Comparison of ENCODE assay signal across 35 cellular contexts in genomic region chr5:120788481-120788880, GRCh38.
DNase-seq lines count a peak whose midpoint lies in the region; ATAC-seq, FAIRE-seq and TF ChIP-seq lines count a peak whose summit lies in the region.
"Had no signal": no experiment of that assay in that cellular context is flagged by ENCODE, and none has a peak within 500 bp of the region (broad histone marks: within the 10 kb centered on the region; RNA-seq: fewer than 3 reads in every experiment).

No MANE protein-coding gene starts in this region.

- no peak for ATAC-seq in K562
- ATAC-seq in GM19035 (IDR thresholded peaks at IDR 0.05; ENCODE audit: unreplicated experiment) = no peak
- ATAC-seq: A549; CD8-positive, alpha-beta T cell had no signal

- H2AK5ac ChIP-seq in trophoblast cell (ENCODE audit: low read length) = no peak overlapping the region

- 0% methylated on average over 1 of the region's 1 CpG for WGBS in K562 (ENCODE audit: insufficient coverage, low coverage, missing lambda C conversion rate)
- WGBS in trophoblast cell (ENCODE audit: extremely low coverage, insufficient coverage, insufficient read length) = no CpG with 5 or more reads among the region's 1 CpG

- no peak for TF ChIP-seq EP300 in K562 (IDR thresholded peaks at IDR 0.05; ENCODE audit: low read length)

- TF ChIP-seq CTCF in K562 (IDR thresholded peaks at IDR 0.05 in 2 of 3, conservative IDR thresholded peaks at IDR 0.05 in 1 of 3; ENCODE audit: insufficient read depth in 2 of 3, low read depth in 1 of 3, low read length in 3 of 3) (no peak), bronchial epithelial cell (IDR thresholded peaks at IDR 0.05; ENCODE audit: insufficient read depth, low read length, severe bottlenecking) (no peak), epithelial cell of esophagus (IDR thresholded peaks at IDR 0.05; ENCODE audit: insufficient read depth, low read depth, low read length, missing control alignments) (no peak)

- H4K12ac ChIP-seq in trophoblast cell (ENCODE audit: low read depth, low read length) = no peak overlapping the region

- H3K23ac ChIP-seq in trophoblast cell (ENCODE audit: low read length) = no peak overlapping the region

- no peak overlapping the region for H4K8ac ChIP-seq in trophoblast cell (ENCODE audit: low read depth, low read length)

- no peak overlapping the region for H4K91ac ChIP-seq in trophoblast cell (ENCODE audit: low read depth, low read length)

- no peaks in the 10 kb centered on the region for H3K79me1 ChIP-seq in trophoblast cell (ENCODE audit: low read length)

- H2AFZ ChIP-seq in K562 (ENCODE audit: low read depth, low read length) = no peak overlapping the region
- no peak overlapping the region for H2AFZ ChIP-seq in trophoblast cell (ENCODE audit: insufficient read depth, low read length, poor library complexity)

- H3K9ac ChIP-seq in K562 (ENCODE audit: insufficient read depth in 1 of 2, low read depth in 2 of 2, low read length in 2 of 2) (no peak overlapping the region), trophoblast cell (ENCODE audit: low read length) (no peak overlapping the region)
- H3K9ac ChIP-seq: BLaER1; BLaER1 treated with 17β-estradiol and CSF1 and Interleukin-3, amounts not matched to agents 10 nM and 100 nM had no signal

- no peaks in the 10 kb centered on the region for H3K9me1 ChIP-seq in K562 (ENCODE audit: control insufficient read depth, insufficient read depth, low read length)

- no peak overlapping the region for H2BK5ac ChIP-seq in trophoblast cell (ENCODE audit: low read depth, low read length, poor library complexity)

- H3K27me3 ChIP-seq in K562 (ENCODE audit: control insufficient read depth in 2 of 2, insufficient read depth in 2 of 2, low read length in 2 of 2) (no peaks in the 10 kb centered on the region), bronchial epithelial cell (ENCODE audit: control insufficient read depth, insufficient read depth, low read length) (no peaks in the 10 kb centered on the region), trophoblast cell (ENCODE audit: insufficient read depth, low read length) (no peaks in the 10 kb centered on the region)
- H3K27me3 ChIP-seq: BE2C; BLaER1; BLaER1 treated with 17β-estradiol and CSF1 and Interleukin-3, amounts not matched to agents 10 nM and 100 nM had no signal

- H4K20me1 ChIP-seq in K562 (replicated peaks; ENCODE audit: control insufficient read depth, insufficient read depth, low read length) = no peaks in the 10 kb centered on the region
- H4K20me1 ChIP-seq: BLaER1; BLaER1 treated with 17β-estradiol and CSF1 and Interleukin-3, amounts not matched to agents 10 nM and 100 nM had no signal

- no peaks in the 10 kb centered on the region for H3K36me3 ChIP-seq in K562 (ENCODE audit: control insufficient read depth, insufficient read depth, low read length)
- no peaks in the 10 kb centered on the region for H3K36me3 ChIP-seq in bronchial epithelial cell (ENCODE audit: control insufficient read depth, insufficient read depth, low read length)
- H3K36me3 ChIP-seq in trophoblast cell (ENCODE audit: control insufficient read depth in 1 of 2, insufficient read depth in 2 of 2, low read length in 2 of 2) = no peaks in the 10 kb centered on the region
- H3K36me3 ChIP-seq: BE2C; BLaER1; BLaER1 treated with 17β-estradiol and CSF1 and Interleukin-3, amounts not matched to agents 10 nM and 100 nM had no signal

- DNase-seq in K562 (ENCODE audit: extremely low read depth in 1 of 4, low spot score in 3 of 4) = no peak
- peak; percentile 20 for DNase-seq in bronchial epithelial cell (ENCODE audit: low read depth)
- peak; percentile 65 for DNase-seq in epithelial cell of esophagus (ENCODE audit: low read depth)
- DNase-seq in trophoblast cell = peak; percentile 39 to 87
- no peak for DNase-seq in SIG-M5 treated with dmso at 0.1 percent for 504 hours (lab: John Stamatoyannopoulos, UW; ENCODE audit: unreplicated experiment)
- DNase-seq in midbrain (lab: John Stamatoyannopoulos, UW) = no peak
- no peak for DNase-seq in activated effector memory CD4-positive, alpha-beta T cell treated with anti-CD3 and anti-CD28 coated beads, Interleukin-2, amount 50 U/mL, for 16 hours
- DNase-seq: 8988T; ACHN; AML-193; BE2C; C1 segment of cervical spinal cord; Caco-2; Calu3; CD4-positive, alpha-beta memory T cell; CD4-positive, alpha-beta T cell; CD4-positive, CD25-positive, alpha-beta regulatory T cell; CD8-positive, alpha-beta memory T cell; CD8-positive, alpha-beta T cell; COR-L47; DMS 273 treated with DMSO at 0.1 percent for 48 hours; DMS153; DMS53; DMS79; DMS79 treated with DMSO at 0.1 percent for 48 hours; DND-41; EL had no signal

- H3K9me3 ChIP-seq in K562 (replicated peaks; ENCODE audit: control insufficient read depth, insufficient read depth, low read depth, low read length) (no peaks in the 10 kb centered on the region), trophoblast cell (ENCODE audit: insufficient read depth, low read depth, low read length) (no peaks in the 10 kb centered on the region)
- H3K9me3 ChIP-seq: A549; BE2C; BLaER1; BLaER1 treated with 17β-estradiol and CSF1 and Interleukin-3, amounts not matched to agents 10 nM and 100 nM; Caco-2 had no signal

- in situ Hi-C loops in K562 (cut with MboI) = no loop called here

- no peak for TF ChIP-seq RAD21 in K562 (CRISPR knock-in tag; conservative IDR thresholded peaks at IDR 0.05 in 1 of 2, IDR thresholded peaks at IDR 0.05 in 1 of 2)

- H3K79me2 ChIP-seq in K562 (ENCODE audit: control insufficient read depth, insufficient read depth, low read length) (no peaks in the 10 kb centered on the region), trophoblast cell (ENCODE audit: control insufficient read depth, insufficient read depth, low read length, poor library complexity) (no peaks in the 10 kb centered on the region)

- intact Hi-C loops in K562 (cut with micrococcal nuclease) = no loop called here

- H3K27ac ChIP-seq in K562 (ENCODE audit: extremely low read depth, low read depth, low read length) (no peak overlapping the region), trophoblast cell (ENCODE audit: low read depth, low read length) (no peak overlapping the region)
- H3K27ac ChIP-seq: 22Rv1; A549; BLaER1; BLaER1 treated with 17β-estradiol and CSF1 and Interleukin-3, amounts not matched to agents 10 nM and 100 nM; C4-2B had no signal

- no peak overlapping the region for H3K14ac ChIP-seq in trophoblast cell (ENCODE audit: low read length)

- H3K4me2 ChIP-seq in K562 (ENCODE audit: insufficient read depth, low read length) = no peak overlapping the region
- H3K4me2 ChIP-seq in trophoblast cell (ENCODE audit: low read length) = no peak overlapping the region
- H3K4me2 ChIP-seq: A549; BLaER1; BLaER1 treated with 17β-estradiol and CSF1 and Interleukin-3, amounts not matched to agents 10 nM and 100 nM had no signal

- no TSS peak for BruUV-seq in K562 (replicated peaks; lab: Mats Ljungman, UMichigan)

- no peak overlapping the region for H2BK120ac ChIP-seq in trophoblast cell (ENCODE audit: insufficient read depth, low read length, poor library complexity)

- FAIRE-seq in K562 (lab: Jason Lieb, UNC) (no peak), bronchial epithelial cell (lab: Jason Lieb, UNC) (no peak)
- FAIRE-seq: A204.1, A549, D721Med had no signal

- H3K4ac ChIP-seq in trophoblast cell (ENCODE audit: low read depth, low read length) = no peak overlapping the region

- POLR2A ChIA-PET in K562 (lab: Yijun Ruan, JAX) = no interaction called here

- H3K18ac ChIP-seq in trophoblast cell (ENCODE audit: low read length) = no peak overlapping the region

- CTCF ChIA-PET in K562 (lab: Yijun Ruan, JAX; ENCODE audit: low intra/inter-chr PET ratio) = interaction anchor here (0.5 kb wide), 1 partner anchor 1258 kb away, joined by 4 read pairs; no protein-coding TSS in a partner anchor

- no peak for TF ChIP-seq POLR2A in K562 (conservative IDR thresholded peaks at IDR 0.05)

- H3K4me3 ChIP-seq in K562 (no peak overlapping the region), bronchial epithelial cell (ENCODE audit: low read depth, low read length) (no peak overlapping the region), epithelial cell of esophagus (ENCODE audit: low read length) (no peak overlapping the region), trophoblast cell (ENCODE audit: low read depth, low read length) (no peak overlapping the region)
- H3K4me3 ChIP-seq: A549; BLaER1; BLaER1 treated with 17β-estradiol and CSF1 and Interleukin-3, amounts not matched to agents 10 nM and 100 nM had no signal

- H2BK12ac ChIP-seq in trophoblast cell (ENCODE audit: low read length) = no peak overlapping the region

- no peaks in the 10 kb centered on the region for H3K4me1 ChIP-seq in K562 (replicated peaks in 1 of 2; ENCODE audit: control insufficient read depth in 2 of 2, insufficient read depth in 2 of 2, low read length in 2 of 2)
- no peaks in the 10 kb centered on the region for H3K4me1 ChIP-seq in trophoblast cell (ENCODE audit: control insufficient read depth in 1 of 2, insufficient read depth in 2 of 2, low read length in 2 of 2)
- H3K4me1 ChIP-seq: A549; BE2C; BLaER1; BLaER1 treated with 17β-estradiol and CSF1 and Interleukin-3, amounts not matched to agents 10 nM and 100 nM; Caco-2 had no signal

TF ChIP-seq in K562, 482 proteins besides CTCF, POLR2A, EP300 and RAD21:
- no peak for TF ChIP-seq ILK (tag; IDR thresholded peaks at IDR 0.05; ENCODE audit: borderline replicate concordance, low read depth)
- peak; percentile 34; the same call in 1 of the 2 replicates for TF ChIP-seq FOSL1 (tag; conservative IDR thresholded peaks at IDR 0.05)
- 0 out of 4 replicates have a peak, but pooled peaks of 1 of the 2 experiments have one; percentile 18 for TF ChIP-seq KDM1A (IDR thresholded peaks at IDR 0.05)
- TF ChIP-seq CBFA2T3 (IDR thresholded peaks at IDR 0.05) = peak; percentile 38
- no peak for TF ChIP-seq NBN (IDR thresholded peaks at IDR 0.05; ENCODE audit: low read depth)
- no peak for TF ChIP-seq YY1 (IDR thresholded peaks at IDR 0.05; ENCODE audit: borderline replicate concordance in 1 of 3, control insufficient read depth in 1 of 3, extremely low read depth in 1 of 3, insufficient read depth in 3 of 3, insufficient read length in 1 of 3, insufficient replicate concordance in 2 of 3, low read depth in 1 of 3, low read length in 2 of 3)
- no peak for TF ChIP-seq KAT2B (IDR thresholded peaks at IDR 0.05; ENCODE audit: low read depth, low read length)
- TF ChIP-seq TRIM24 (IDR thresholded peaks at IDR 0.05) = no peak
- no peak for TF ChIP-seq ZNF830 (CRISPR knock-in tag; IDR thresholded peaks at IDR 0.05)
- no peak for TF ChIP-seq ZKSCAN1 (IDR thresholded peaks at IDR 0.05; ENCODE audit: low read depth, low read length)
- TF ChIP-seq ZNF24 (IDR thresholded peaks at IDR 0.05) = no peak
- no peak for TF ChIP-seq ZSCAN29 (IDR thresholded peaks at IDR 0.05)
- TF ChIP-seq GTF2E2 (tag; IDR thresholded peaks at IDR 0.05) = no peak
TF ChIP-seq in K562: peak in this region for 3.

Comparison
In these comparisons a context has a peak if more than half of its experiments do, and no peak if none do; other contexts are left out.
1. DNase-seq: peak in bronchial epithelial cell (single experiment), epithelial cell of esophagus (single experiment) and trophoblast cell (2 of 2); none in K562 (0 of 4), SIG-M5 treated with dmso at 0.1 percent for 504 hours (single experiment), midbrain (single experiment) and activated effector memory CD4-positive, alpha-beta T cell treated with anti-CD3 and anti-CD28 coated beads, Interleukin-2, amount 50 U/mL, for 16 hours (single experiment).